In the genomic region with DNA sequence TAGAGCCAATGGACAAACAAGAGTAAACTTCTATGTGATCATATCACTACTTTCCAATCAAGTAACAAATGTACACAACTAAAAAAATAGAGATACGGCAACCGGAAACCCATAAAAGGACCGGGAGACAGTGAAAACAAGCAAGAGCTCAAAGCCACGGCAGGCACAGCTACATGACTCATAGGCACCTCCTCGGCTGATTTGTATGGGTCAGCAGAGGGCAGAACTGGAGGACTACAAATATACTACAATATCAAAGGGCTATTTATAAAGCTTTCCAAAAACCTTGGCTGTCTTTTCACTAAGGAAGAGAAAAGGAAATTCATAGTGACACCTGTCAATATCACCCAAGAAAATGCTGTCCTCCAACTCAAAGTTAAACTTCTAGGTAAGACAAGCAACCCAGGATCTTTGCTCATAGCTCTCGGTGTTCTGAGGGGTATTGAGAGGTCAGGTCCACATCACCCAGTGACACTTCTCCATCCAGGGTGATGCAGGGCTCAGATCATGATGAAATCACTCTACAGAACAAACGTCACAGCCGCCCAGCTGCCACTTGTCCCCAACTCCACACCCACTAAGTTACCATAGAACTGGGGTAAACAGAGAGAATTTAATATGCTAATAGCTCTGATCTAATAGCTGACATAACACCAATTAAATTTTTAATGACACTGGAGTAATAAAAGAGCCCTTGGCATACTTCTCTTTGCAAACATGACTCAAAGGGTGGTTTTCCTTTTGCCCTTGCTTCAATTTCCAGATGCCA, we compare ENCODE assay signal across 1 cellular context.
TF ChIP-seq lines count a peak whose summit lies in the region.

No MANE protein-coding gene starts in this region.

TF ChIP-seq in HepG2, 621 proteins besides CTCF, POLR2A, EP300 and RAD21 (continued from another document and continues in another):
- TF ChIP-seq, protein P1, sequence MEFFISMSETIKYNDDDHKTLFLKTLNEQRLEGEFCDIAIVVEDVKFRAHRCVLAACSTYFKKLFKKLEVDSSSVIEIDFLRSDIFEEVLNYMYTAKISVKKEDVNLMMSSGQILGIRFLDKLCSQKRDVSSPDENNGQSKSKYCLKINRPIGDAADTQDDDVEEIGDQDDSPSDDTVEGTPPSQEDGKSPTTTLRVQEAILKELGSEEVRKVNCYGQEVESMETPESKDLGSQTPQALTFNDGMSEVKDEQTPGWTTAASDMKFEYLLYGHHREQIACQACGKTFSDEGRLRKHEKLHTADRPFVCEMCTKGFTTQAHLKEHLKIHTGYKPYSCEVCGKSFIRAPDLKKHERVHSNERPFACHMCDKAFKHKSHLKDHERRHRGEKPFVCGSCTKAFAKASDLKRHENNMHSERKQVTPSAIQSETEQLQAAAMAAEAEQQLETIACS (CRISPR knock-in tag; IDR thresholded peaks at IDR 0.05), result no peak
- no peak for TF ChIP-seq ZNF672 (CRISPR knock-in tag; IDR thresholded peaks at IDR 0.05)
- TF ChIP-seq, protein P2, sequence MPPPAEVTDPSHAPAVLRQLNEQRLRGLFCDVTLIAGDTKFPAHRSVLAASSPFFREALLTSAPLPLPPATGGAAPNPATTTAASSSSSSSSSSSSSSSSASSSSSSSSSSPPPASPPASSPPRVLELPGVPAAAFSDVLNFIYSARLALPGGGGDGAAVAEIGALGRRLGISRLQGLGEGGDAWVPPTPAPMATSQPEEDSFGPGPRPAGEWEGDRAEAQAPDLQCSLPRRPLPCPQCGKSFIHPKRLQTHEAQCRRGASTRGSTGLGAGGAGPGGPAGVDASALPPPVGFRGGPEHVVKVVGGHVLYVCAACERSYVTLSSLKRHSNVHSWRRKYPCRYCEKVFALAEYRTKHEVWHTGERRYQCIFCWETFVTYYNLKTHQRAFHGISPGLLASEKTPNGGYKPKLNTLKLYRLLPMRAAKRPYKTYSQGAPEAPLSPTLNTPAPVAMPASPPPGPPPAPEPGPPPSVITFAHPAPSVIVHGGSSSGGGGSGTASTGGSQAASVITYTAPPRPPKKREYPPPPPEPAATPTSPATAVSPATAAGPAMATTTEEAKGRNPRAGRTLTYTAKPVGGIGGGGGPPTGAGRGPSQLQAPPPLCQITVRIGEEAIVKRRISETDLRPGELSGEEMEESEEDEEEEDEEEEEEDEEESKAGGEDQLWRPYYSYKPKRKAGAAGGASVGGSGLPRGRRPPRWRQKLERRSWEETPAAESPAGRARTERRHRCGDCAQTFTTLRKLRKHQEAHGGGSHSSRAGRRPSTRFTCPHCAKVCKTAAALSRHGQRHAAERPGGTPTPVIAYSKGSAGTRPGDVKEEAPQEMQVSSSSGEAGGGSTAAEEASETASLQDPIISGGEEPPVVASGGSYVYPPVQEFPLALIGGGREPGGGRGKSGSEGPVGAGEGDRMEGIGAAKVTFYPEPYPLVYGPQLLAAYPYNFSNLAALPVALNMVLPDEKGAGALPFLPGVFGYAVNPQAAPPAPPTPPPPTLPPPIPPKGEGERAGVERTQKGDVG (CRISPR knock-in tag; IDR thresholded peaks at IDR 0.05; ENCODE audit: borderline replicate concordance), result no peak
- TF ChIP-seq GATAD2A (CRISPR knock-in tag; IDR thresholded peaks at IDR 0.05), result peak; percentile 56
- TF ChIP-seq TOE1 (CRISPR knock-in tag; IDR thresholded peaks at IDR 0.05), result no peak
- TF ChIP-seq MXI1 (IDR thresholded peaks at IDR 0.05; ENCODE audit: borderline replicate concordance, low read depth, low read length), result peak; percentile 36; the same call in 1 of the 3 replicates
- no peak for TF ChIP-seq JARID2 (CRISPR knock-in tag; IDR thresholded peaks at IDR 0.05; ENCODE audit: insufficient replicate concordance)
- no peak for TF ChIP-seq RORA (CRISPR knock-in tag; IDR thresholded peaks at IDR 0.05)
- TF ChIP-seq ZNF629 (CRISPR knock-in tag; conservative IDR thresholded peaks at IDR 0.05), result no peak
- no peak for TF ChIP-seq ZNF563 (CRISPR knock-in tag; IDR thresholded peaks at IDR 0.05)
- TF ChIP-seq, protein P3, sequence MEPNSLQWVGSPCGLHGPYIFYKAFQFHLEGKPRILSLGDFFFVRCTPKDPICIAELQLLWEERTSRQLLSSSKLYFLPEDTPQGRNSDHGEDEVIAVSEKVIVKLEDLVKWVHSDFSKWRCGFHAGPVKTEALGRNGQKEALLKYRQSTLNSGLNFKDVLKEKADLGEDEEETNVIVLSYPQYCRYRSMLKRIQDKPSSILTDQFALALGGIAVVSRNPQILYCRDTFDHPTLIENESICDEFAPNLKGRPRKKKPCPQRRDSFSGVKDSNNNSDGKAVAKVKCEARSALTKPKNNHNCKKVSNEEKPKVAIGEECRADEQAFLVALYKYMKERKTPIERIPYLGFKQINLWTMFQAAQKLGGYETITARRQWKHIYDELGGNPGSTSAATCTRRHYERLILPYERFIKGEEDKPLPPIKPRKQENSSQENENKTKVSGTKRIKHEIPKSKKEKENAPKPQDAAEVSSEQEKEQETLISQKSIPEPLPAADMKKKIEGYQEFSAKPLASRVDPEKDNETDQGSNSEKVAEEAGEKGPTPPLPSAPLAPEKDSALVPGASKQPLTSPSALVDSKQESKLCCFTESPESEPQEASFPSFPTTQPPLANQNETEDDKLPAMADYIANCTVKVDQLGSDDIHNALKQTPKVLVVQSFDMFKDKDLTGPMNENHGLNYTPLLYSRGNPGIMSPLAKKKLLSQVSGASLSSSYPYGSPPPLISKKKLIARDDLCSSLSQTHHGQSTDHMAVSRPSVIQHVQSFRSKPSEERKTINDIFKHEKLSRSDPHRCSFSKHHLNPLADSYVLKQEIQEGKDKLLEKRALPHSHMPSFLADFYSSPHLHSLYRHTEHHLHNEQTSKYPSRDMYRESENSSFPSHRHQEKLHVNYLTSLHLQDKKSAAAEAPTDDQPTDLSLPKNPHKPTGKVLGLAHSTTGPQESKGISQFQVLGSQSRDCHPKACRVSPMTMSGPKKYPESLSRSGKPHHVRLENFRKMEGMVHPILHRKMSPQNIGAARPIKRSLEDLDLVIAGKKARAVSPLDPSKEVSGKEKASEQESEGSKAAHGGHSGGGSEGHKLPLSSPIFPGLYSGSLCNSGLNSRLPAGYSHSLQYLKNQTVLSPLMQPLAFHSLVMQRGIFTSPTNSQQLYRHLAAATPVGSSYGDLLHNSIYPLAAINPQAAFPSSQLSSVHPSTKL (CRISPR knock-in tag; IDR thresholded peaks at IDR 0.05), result peak; percentile 16; the same call in 1 of the 2 replicates
- TF ChIP-seq, protein P4, sequence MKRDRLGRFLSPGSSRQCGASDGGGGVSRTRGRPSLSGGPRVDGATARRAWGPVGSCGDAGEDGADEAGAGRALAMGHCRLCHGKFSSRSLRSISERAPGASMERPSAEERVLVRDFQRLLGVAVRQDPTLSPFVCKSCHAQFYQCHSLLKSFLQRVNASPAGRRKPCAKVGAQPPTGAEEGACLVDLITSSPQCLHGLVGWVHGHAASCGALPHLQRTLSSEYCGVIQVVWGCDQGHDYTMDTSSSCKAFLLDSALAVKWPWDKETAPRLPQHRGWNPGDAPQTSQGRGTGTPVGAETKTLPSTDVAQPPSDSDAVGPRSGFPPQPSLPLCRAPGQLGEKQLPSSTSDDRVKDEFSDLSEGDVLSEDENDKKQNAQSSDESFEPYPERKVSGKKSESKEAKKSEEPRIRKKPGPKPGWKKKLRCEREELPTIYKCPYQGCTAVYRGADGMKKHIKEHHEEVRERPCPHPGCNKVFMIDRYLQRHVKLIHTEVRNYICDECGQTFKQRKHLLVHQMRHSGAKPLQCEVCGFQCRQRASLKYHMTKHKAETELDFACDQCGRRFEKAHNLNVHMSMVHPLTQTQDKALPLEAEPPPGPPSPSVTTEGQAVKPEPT (CRISPR knock-in tag; IDR thresholded peaks at IDR 0.05; ENCODE audit: low read depth), result no peak
- no peak for TF ChIP-seq ZNF543 (CRISPR knock-in tag; IDR thresholded peaks at IDR 0.05)
- no peak for TF ChIP-seq ZNF781 (CRISPR knock-in tag; IDR thresholded peaks at IDR 0.05; ENCODE audit: borderline replicate concordance, not compliant biosample characterization)
- TF ChIP-seq, protein P5, sequence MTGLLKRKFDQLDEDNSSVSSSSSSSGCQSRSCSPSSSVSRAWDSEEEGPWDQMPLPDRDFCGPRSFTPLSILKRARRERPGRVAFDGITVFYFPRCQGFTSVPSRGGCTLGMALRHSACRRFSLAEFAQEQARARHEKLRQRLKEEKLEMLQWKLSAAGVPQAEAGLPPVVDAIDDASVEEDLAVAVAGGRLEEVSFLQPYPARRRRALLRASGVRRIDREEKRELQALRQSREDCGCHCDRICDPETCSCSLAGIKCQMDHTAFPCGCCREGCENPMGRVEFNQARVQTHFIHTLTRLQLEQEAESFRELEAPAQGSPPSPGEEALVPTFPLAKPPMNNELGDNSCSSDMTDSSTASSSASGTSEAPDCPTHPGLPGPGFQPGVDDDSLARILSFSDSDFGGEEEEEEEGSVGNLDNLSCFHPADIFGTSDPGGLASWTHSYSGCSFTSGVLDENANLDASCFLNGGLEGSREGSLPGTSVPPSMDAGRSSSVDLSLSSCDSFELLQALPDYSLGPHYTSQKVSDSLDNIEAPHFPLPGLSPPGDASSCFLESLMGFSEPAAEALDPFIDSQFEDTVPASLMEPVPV (CRISPR knock-in tag; IDR thresholded peaks at IDR 0.05), result no peak
- peak; percentile 25; the same call in 1 of the 2 replicates for TF ChIP-seq MED1 (CRISPR knock-in tag; IDR thresholded peaks at IDR 0.05)
- TF ChIP-seq, protein P6, sequence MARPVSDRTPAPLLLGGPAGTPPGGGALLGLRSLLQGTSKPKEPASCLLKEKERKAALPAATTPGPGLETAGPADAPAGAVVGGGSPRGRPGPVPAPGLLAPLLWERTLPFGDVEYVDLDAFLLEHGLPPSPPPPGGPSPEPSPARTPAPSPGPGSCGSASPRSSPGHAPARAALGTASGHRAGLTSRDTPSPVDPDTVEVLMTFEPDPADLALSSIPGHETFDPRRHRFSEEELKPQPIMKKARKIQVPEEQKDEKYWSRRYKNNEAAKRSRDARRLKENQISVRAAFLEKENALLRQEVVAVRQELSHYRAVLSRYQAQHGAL (CRISPR knock-in tag; IDR thresholded peaks at IDR 0.05; ENCODE audit: not compliant biosample characterization), result no peak
- TF ChIP-seq ZNF598 (CRISPR knock-in tag; IDR thresholded peaks at IDR 0.05; ENCODE audit: borderline replicate concordance), result no peak
- no peak for TF ChIP-seq ZNF768 (CRISPR knock-in tag; IDR thresholded peaks at IDR 0.05)
- TF ChIP-seq, protein P7, sequence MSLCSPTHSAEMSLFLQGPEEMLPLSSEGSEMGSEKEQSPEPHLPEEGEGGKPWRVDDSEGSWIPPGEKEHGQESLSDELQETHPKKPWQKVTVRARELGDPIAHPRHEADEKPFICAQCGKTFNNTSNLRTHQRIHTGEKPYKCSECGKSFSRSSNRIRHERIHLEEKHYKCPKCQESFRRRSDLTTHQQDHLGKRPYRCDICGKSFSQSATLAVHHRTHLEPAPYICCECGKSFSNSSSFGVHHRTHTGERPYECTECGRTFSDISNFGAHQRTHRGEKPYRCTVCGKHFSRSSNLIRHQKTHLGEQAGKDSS (CRISPR knock-in tag; IDR thresholded peaks at IDR 0.05; ENCODE audit: borderline replicate concordance, low read depth), result no peak
- 0 out of 2 replicates have a peak, but pooled peaks have one; percentile 45 for TF ChIP-seq JUND (CRISPR knock-in tag; IDR thresholded peaks at IDR 0.05)
- no peak for TF ChIP-seq DNMT1 (CRISPR knock-in tag; IDR thresholded peaks at IDR 0.05)
- no peak for TF ChIP-seq ZFP90 (CRISPR knock-in tag; IDR thresholded peaks at IDR 0.05; ENCODE audit: borderline replicate concordance)
- no peak for TF ChIP-seq SOX13 (IDR thresholded peaks at IDR 0.05)
- peak in 1 of 2 experiments; percentile 27; a peak in 1 of 4 replicates for TF ChIP-seq SOX13 (CRISPR knock-in tag; conservative IDR thresholded peaks at IDR 0.05 in 1 of 2, IDR thresholded peaks at IDR 0.05 in 1 of 2)
- no peak for TF ChIP-seq ZNF737 (CRISPR knock-in tag; IDR thresholded peaks at IDR 0.05; ENCODE audit: borderline replicate concordance)
- no peak for TF ChIP-seq ZNF124 (CRISPR knock-in tag; IDR thresholded peaks at IDR 0.05)
- TF ChIP-seq RNF2 (conservative IDR thresholded peaks at IDR 0.05; ENCODE audit: low read depth), result no peak
- TF ChIP-seq ZBTB38 (CRISPR knock-in tag; IDR thresholded peaks at IDR 0.05), result no peak
- no peak for TF ChIP-seq HOXA5 (CRISPR knock-in tag; IDR thresholded peaks at IDR 0.05)
- no peak for TF ChIP-seq SALL1 (CRISPR knock-in tag; IDR thresholded peaks at IDR 0.05)
- peak; percentile 65 for TF ChIP-seq SAP130 (CRISPR knock-in tag; IDR thresholded peaks at IDR 0.05; ENCODE audit: low read depth)
- no peak for TF ChIP-seq RARG (CRISPR knock-in tag; IDR thresholded peaks at IDR 0.05; ENCODE audit: low read depth)
- no peak for TF ChIP-seq ZNF10 (CRISPR knock-in tag; IDR thresholded peaks at IDR 0.05; ENCODE audit: borderline replicate concordance, low read depth)
- TF ChIP-seq ZNF605 (CRISPR knock-in tag; IDR thresholded peaks at IDR 0.05), result no peak
